ENCODE assay signal across 1 cellular context in genomic region chr11:60528934-60529333, GRCh38.
TF ChIP-seq lines count a peak whose summit lies in the region.

No MANE protein-coding gene starts in this region.

TF ChIP-seq in WTC11, 78 proteins besides CTCF, POLR2A, EP300 and RAD21 (continued from another document):
- TF ChIP-seq SP1 (CRISPR knock-in tag; conservative IDR thresholded peaks at IDR 0.05), result no peak
